Comparison of ENCODE assay signal across 8 cellular contexts in the genomic region with DNA sequence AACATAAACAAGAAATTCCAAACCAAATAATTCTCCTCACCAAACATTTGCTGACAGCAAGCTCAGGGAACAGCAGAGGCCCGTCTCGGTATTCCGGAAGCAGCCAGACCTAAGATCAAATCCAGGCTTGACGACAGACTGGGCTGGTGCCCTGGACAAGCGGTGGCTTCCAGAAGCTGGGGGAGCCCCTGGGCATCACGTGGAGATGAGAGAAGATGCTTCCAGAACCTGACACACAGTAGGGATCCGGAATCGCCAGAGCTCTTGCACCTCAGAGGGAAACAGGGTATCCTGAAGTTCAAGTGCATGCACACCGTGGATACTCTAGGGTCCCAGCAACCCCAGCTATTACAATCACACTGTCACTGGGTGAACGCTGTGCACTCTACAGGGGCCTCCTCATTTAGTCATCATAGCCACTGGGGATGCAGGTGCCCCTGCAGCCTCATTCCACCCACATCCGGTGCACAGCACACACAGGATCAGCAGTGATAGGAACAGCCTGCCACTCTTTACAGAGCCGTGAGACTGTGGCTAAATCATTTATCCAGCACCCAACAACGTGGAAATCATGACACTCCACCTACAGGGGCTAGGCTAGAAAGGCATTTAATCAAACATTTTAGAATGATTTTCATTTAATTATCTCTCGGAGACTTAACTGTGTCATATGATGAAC.
DNase-seq lines count a peak whose midpoint lies in the region; TF ChIP-seq lines count a peak whose summit lies in the region.

No MANE protein-coding gene starts in this region.

- H3K27me3 Mint-ChIP-seq in IgD-negative memory B cell (peaks cover 6% of the 10 kb centered on the region), glutamatergic neuron (ENCODE audit: unreplicated experiment) (peaks cover 11% of the 10 kb centered on the region)

- peaks cover 30 to 42% (median 38%) of the 10 kb centered on the region in 3 donors for H3K4me1 Mint-ChIP-seq in IgD-negative memory B cell
- H3K4me1 Mint-ChIP-seq in glutamatergic neuron (ENCODE audit: low read depth, unreplicated experiment), result peaks cover 55% of the 10 kb centered on the region

- H3K27ac Mint-ChIP-seq in IgD-negative memory B cell (peak overlapping the region in 2 of 3 donors; percentile 4 to 81), glutamatergic neuron (ENCODE audit: unreplicated experiment) (peak overlapping the region; percentile 73)

- DNase-seq in activated CD8-positive, alpha-beta memory T cell treated with anti-CD3 and anti-CD28 coated beads for 24 hours, result peak; percentile 80
- DNase-seq in glutamatergic neuron (no peak), HPDE6-E6E7 (ENCODE audit: extremely low spot score) (no peak), cerebellar cortex (ENCODE audit: low spot score) (no peak), DMS153 (lab: John Stamatoyannopoulos, UW) (no peak), LoVo (ENCODE audit: low spot score) (no peak)
- DNase-seq in stimulated activated CD8-positive, alpha-beta memory T cell treated with anti-CD3 and anti-CD28 coated beads, Interleukin-15, amount 100 ng/mL, for 4 hours (ENCODE audit: low read depth in 2 of 2), result peak; percentile 56 to 57

- no peaks in the 10 kb centered on the region for H3K9me3 Mint-ChIP-seq in IgD-negative memory B cell
- peaks cover 20% of the 10 kb centered on the region for H3K9me3 Mint-ChIP-seq in glutamatergic neuron (ENCODE audit: unreplicated experiment)

- H3K4me3 Mint-ChIP-seq in IgD-negative memory B cell (peak overlapping the region in 3 of 4 donors; percentile 21 to 67 (median 38)), glutamatergic neuron (ENCODE audit: unreplicated experiment) (no peak overlapping the region)

- H3K36me3 Mint-ChIP-seq in IgD-negative memory B cell (peaks cover 2% of the 10 kb centered on the region), glutamatergic neuron (ENCODE audit: unreplicated experiment) (no peaks in the 10 kb centered on the region)

- no peak for TF ChIP-seq CTCF in glutamatergic neuron (IDR thresholded peaks at IDR 0.05; ENCODE audit: partially characterized antibody, unreplicated experiment)

Comparison
In these comparisons a context has a peak if more than half of its experiments do, and no peak if none do; other contexts are left out.
1. DNase-seq: peak in activated CD8-positive, alpha-beta memory T cell treated with anti-CD3 and anti-CD28 coated beads for 24 hours (single experiment) and stimulated activated CD8-positive, alpha-beta memory T cell treated with anti-CD3 and anti-CD28 coated beads, Interleukin-15, amount 100 ng/mL, for 4 hours (2 of 2); none in glutamatergic neuron (single experiment), HPDE6-E6E7 (single experiment), cerebellar cortex (single experiment), DMS153 (single experiment) and LoVo (single experiment).